Comparison of ENCODE assay signal across 28 cellular contexts in the genomic region with DNA sequence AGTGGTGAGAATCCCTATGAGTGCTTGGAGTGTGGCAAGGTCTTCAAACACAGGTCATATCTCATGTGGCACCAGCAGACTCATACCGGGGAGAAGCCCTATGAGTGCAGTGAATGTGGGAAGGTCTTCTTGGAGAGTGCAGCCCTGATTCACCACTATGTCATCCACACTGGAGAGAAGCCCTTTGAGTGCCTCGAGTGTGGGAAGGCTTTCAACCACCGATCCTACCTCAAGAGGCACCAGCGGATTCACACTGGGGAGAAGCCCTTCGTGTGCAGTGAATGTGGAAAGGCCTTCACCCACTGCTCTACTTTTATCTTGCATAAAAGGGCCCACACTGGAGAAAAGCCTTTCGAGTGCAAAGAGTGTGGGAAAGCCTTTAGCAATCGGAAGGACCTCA. TPM values are rescaled to one million over a fixed set of nuclear protein-coding genes. Genes with fewer than 3 reads are reported as not detected.
A peak's percentile ranks its signal among the peaks of the same experiment; 100 is the strongest.
DNase-seq lines count a peak whose midpoint lies in the region; ATAC-seq and TF ChIP-seq lines count a peak whose summit lies in the region.
"Had no signal": no experiment of that assay in that cellular context is flagged by ENCODE, and none has a peak within 500 bp of the region (broad histone marks: within the 10 kb centered on the region; RNA-seq: fewer than 3 reads in every experiment).

No MANE protein-coding gene starts in this region.

- no peak overlapping the region for H3T11ph ChIP-seq in H9 (ENCODE audit: low read length)

- peaks cover 12% of the 10 kb centered on the region for H3K9me3 Mint-ChIP-seq in activated CD8-positive, alpha-beta memory T cell treated with anti-CD3 and anti-CD28 coated beads, Interleukin-2, amount 10 ng/mL, durations not matched to agents 7 days and 5 days (ENCODE audit: low read depth)
- H3K9me3 Mint-ChIP-seq in H9, result no peaks in the 10 kb centered on the region
- H3K9me3 Mint-ChIP-seq in activated T-cell treated with anti-CD3 and anti-CD28 coated beads, Interleukin-2, amount 50 U/mL, for 24 hours, result peaks cover 40% of the 10 kb centered on the region
- H3K9me3 Mint-ChIP-seq: HFFc6 had no signal

- no peaks in the 10 kb centered on the region for H3K27me3 Mint-ChIP-seq in activated CD8-positive, alpha-beta memory T cell treated with anti-CD3 and anti-CD28 coated beads, Interleukin-2, amount 10 ng/mL, durations not matched to agents 7 days and 5 days
- H3K27me3 Mint-ChIP-seq in H9 (ENCODE audit: low read depth), result no peaks in the 10 kb centered on the region
- no peaks in the 10 kb centered on the region for H3K27me3 Mint-ChIP-seq in activated T-cell treated with anti-CD3 and anti-CD28 coated beads, Interleukin-2, amount 50 U/mL, for 24 hours

- H3K23ac ChIP-seq in H9 (ENCODE audit: insufficient read length, low read depth, low read length), result no peak overlapping the region

- no peak overlapping the region for H2BK20ac ChIP-seq in H9 (ENCODE audit: low read depth, low read length, poor library complexity, severe bottlenecking)

- H2BK12ac ChIP-seq in H9 (ENCODE audit: insufficient read length, low read depth, low read length), result no peak overlapping the region

- H3K14ac ChIP-seq in H9 (ENCODE audit: insufficient read depth, low read length), result no peak overlapping the region

- H3K9ac ChIP-seq in H9 (ENCODE audit: extremely low read depth, insufficient read length, low read length), result no peak overlapping the region

- TF ChIP-seq CTCF in fibroblast of mammary gland (conservative IDR thresholded peaks at IDR 0.05; ENCODE audit: control insufficient read depth, insufficient read depth, low read depth, low read length) (no peak), H9 (conservative IDR thresholded peaks at IDR 0.05) (no peak), gastrocnemius medialis (IDR thresholded peaks at IDR 0.05 in 4 of 5, conservative IDR thresholded peaks at IDR 0.05 in 1 of 5) (no peak)

- H3K36me3 Mint-ChIP-seq in activated CD8-positive, alpha-beta memory T cell treated with anti-CD3 and anti-CD28 coated beads, Interleukin-2, amount 10 ng/mL, durations not matched to agents 7 days and 5 days, result peaks cover 72% of the 10 kb centered on the region
- peaks cover 9 to 39% (median 34%) of the 10 kb centered on the region in 3 experiments for H3K36me3 Mint-ChIP-seq in H9 (ENCODE audit: insufficient read depth in 1 of 3, low read depth in 3 of 3)
- H3K36me3 Mint-ChIP-seq in activated T-cell treated with anti-CD3 and anti-CD28 coated beads, Interleukin-2, amount 50 U/mL, for 24 hours (ENCODE audit: low read depth), result peaks cover 99% of the 10 kb centered on the region

- H3K79me1 ChIP-seq in H9 (ENCODE audit: insufficient read depth, low read depth, low read length, poor library complexity, severe bottlenecking), result no peaks in the 10 kb centered on the region

- no peak overlapping the region for H3K4me2 ChIP-seq in H9 (ENCODE audit: insufficient read depth, insufficient read length, low read length)

- H3K27ac ChIP-seq in H9 (ENCODE audit: insufficient read length, low read depth, low read length) (no peak overlapping the region), gastrocnemius medialis (no peak overlapping the region)
- H3K27ac ChIP-seq: 22Rv1 had no signal

- no peak overlapping the region for H4K8ac ChIP-seq in H9 (replicated peaks; ENCODE audit: insufficient read length, low read depth, low read length)

- no peak for TF ChIP-seq POLR2A in gastrocnemius medialis (IDR thresholded peaks at IDR 0.05)

- H3K4ac ChIP-seq in H9 (ENCODE audit: low read depth, low read length), result no peak overlapping the region

- no peak overlapping the region for H2BK120ac ChIP-seq in H9 (ENCODE audit: low read depth, low read length, poor library complexity, severe bottlenecking)

- DNase-seq in activated CD8-positive, alpha-beta memory T cell treated with anti-CD3 and anti-CD28 coated beads, Interleukin-2, amount 10 ng/mL, durations not matched to agents 7 days and 5 days, result peak; percentile 19
- DNase-seq in activated CD8-positive, alpha-beta memory T cell treated with anti-CD3 and anti-CD28 coated beads for 24 hours, result no peak
- DNase-seq in ELR (ENCODE audit: low read depth) (peak; percentile 67), RKO (ENCODE audit: low spot score) (peak; percentile 46), fibroblast of mammary gland (ENCODE audit: low read depth) (peak; percentile 55), H9 (no peak), gastrocnemius medialis (no peak)
- no peak for DNase-seq in activated T-cell treated with anti-CD3 and anti-CD28 coated beads, Interleukin-2, amount 50 U/mL, for 24 hours
- DNase-seq: AML-193; C1 segment of cervical spinal cord; Calu3; DMS153; GF-D8; H7; HFFc6; KBM-7; NCI-H1105; NCI-H1694; NCI-H2081; NCI-H2171; NCI-H345; NCI-H524; NCI-H774; NK-92 treated with Interleukin-12 subunit alpha and Interleukin-12 subunit beta, amount 100 ng/mL, for 24 hours had no signal

- no peak overlapping the region for H2AFZ ChIP-seq in H9 (ENCODE audit: low read length)

- H3K27me3 ChIP-seq in H9 (ENCODE audit: insufficient read depth, low read length) (no peaks in the 10 kb centered on the region), gastrocnemius medialis (no peaks in the 10 kb centered on the region)

- H4K20me1 ChIP-seq in H9 (ENCODE audit: control insufficient read depth, insufficient read depth, insufficient read length), result no peaks in the 10 kb centered on the region

- CTCF ChIA-PET in activated CD8-positive, alpha-beta memory T cell treated with anti-CD3 and anti-CD28 coated beads, Interleukin-2, amount 10 ng/mL, durations not matched to agents 7 days and 5 days (lab: Charles Lee), result no interaction called here

- H3K4me3 Mint-ChIP-seq in activated CD8-positive, alpha-beta memory T cell treated with anti-CD3 and anti-CD28 coated beads, Interleukin-2, amount 10 ng/mL, durations not matched to agents 7 days and 5 days, result no peak overlapping the region
- no peak overlapping the region for H3K4me3 Mint-ChIP-seq in H9
- no peak overlapping the region for H3K4me3 Mint-ChIP-seq in activated T-cell treated with anti-CD3 and anti-CD28 coated beads, Interleukin-2, amount 50 U/mL, for 24 hours
- H3K4me3 Mint-ChIP-seq: CD8-positive, alpha-beta T cell; HFFc6 had no signal

- H3K4me3 ChIP-seq in fibroblast of mammary gland (ENCODE audit: control insufficient read depth, low read depth, low read length) (no peak overlapping the region), gastrocnemius medialis (no peak overlapping the region)

- no CpG with 5 or more reads among the region's 7 CpGs for WGBS in H9 (ENCODE audit: extremely low coverage, insufficient read length, low lambda C conversion rate)

- H2BK5ac ChIP-seq in H9 (ENCODE audit: insufficient read length, low read length), result no peak overlapping the region

- no peak overlapping the region for H2AK5ac ChIP-seq in H9 (ENCODE audit: insufficient read length, low read length)

- no peaks in the 10 kb centered on the region for H3K4me1 Mint-ChIP-seq in activated CD8-positive, alpha-beta memory T cell treated with anti-CD3 and anti-CD28 coated beads, Interleukin-2, amount 10 ng/mL, durations not matched to agents 7 days and 5 days
- H3K4me1 Mint-ChIP-seq in H9, result no peaks in the 10 kb centered on the region
- H3K4me1 Mint-ChIP-seq in activated T-cell treated with anti-CD3 and anti-CD28 coated beads, Interleukin-2, amount 50 U/mL, for 24 hours (ENCODE audit: low read depth), result no peaks in the 10 kb centered on the region

- ATAC-seq in activated CD8-positive, alpha-beta memory T cell treated with anti-CD3 and anti-CD28 coated beads, Interleukin-2, amount 10 ng/mL, durations not matched to agents 7 days and 5 days, result no peak
- ATAC-seq in gastrocnemius medialis, result no peak
- ATAC-seq: CD8-positive, alpha-beta T cell; HepG2; Panc1 had no signal

- H3K79me2 ChIP-seq in H9 (ENCODE audit: insufficient read depth, low read length), result no peaks in the 10 kb centered on the region

- intact Hi-C loops in gastrocnemius medialis (cut with DNase I; ENCODE audit: low total_unique reads), result no loop called here

- no peak overlapping the region for H3K27ac Mint-ChIP-seq in activated CD8-positive, alpha-beta memory T cell treated with anti-CD3 and anti-CD28 coated beads, Interleukin-2, amount 10 ng/mL, durations not matched to agents 7 days and 5 days
- no peak overlapping the region; a peak in 1 of 7 replicates for H3K27ac Mint-ChIP-seq in H9
- no peak overlapping the region for H3K27ac Mint-ChIP-seq in activated T-cell treated with anti-CD3 and anti-CD28 coated beads, Interleukin-2, amount 50 U/mL, for 24 hours
- H3K27ac Mint-ChIP-seq: CD8-positive, alpha-beta T cell; HFFc6 had no signal

- no peak overlapping the region for H3K56ac ChIP-seq in H9 (ENCODE audit: insufficient read length, low read depth, low read length)

- no peak overlapping the region for H4K91ac ChIP-seq in H9 (ENCODE audit: insufficient read length, low read depth, low read length)

- H2BK15ac ChIP-seq in H9 (ENCODE audit: low read depth, low read length), result no peak overlapping the region

- H3K9me3 ChIP-seq in H9 (ENCODE audit: control insufficient read depth, low read depth, low read length) (no peaks in the 10 kb centered on the region), gastrocnemius medialis (no peaks in the 10 kb centered on the region)

- H3K23me2 ChIP-seq in H9 (ENCODE audit: insufficient read length, low read depth, low read length, poor library complexity, severe bottlenecking), result no peaks in the 10 kb centered on the region

- H4K5ac ChIP-seq in H9 (ENCODE audit: insufficient read length, low read depth, low read length), result no peak overlapping the region

- peaks cover 8 to 84% of the 10 kb centered on the region in 2 donors for H3K36me3 ChIP-seq in gastrocnemius medialis

- H3K18ac ChIP-seq in H9 (ENCODE audit: insufficient read length, low read depth, low read length), result no peak overlapping the region

- no peaks in the 10 kb centered on the region for H3K4me1 ChIP-seq in H9 (ENCODE audit: insufficient read depth, low read length)
- H3K4me1 ChIP-seq in gastrocnemius medialis, result no peaks in the 10 kb centered on the region

- in situ Hi-C loops in gastrocnemius medialis (cut with MboI; ENCODE audit: low sequenced_read_pairs in 4 of 4), result no loop called here

RNA-seq across cellular contexts. Expression of gene AURKC, which starts 18.7 kb away (rescaled TPM):
- 1 to 10 TPM in 1 of 2 experiments, under 1 TPM in 1; 0.70 to 1.2 TPM for total RNA-seq in activated CD8-positive, alpha-beta memory T cell treated with anti-CD3 and anti-CD28 coated beads, Interleukin-2, amount 10 ng/mL, durations not matched to agents 7 days and 5 days
- total RNA-seq in H9 (2021), result 3.3 and 3.8 TPM in 2 replicates
- 1 to 10 TPM in 1 of 4 donors, under 1 TPM in 2, not detected in 1; 0.42 to 2.7 (median 0.76) TPM for total RNA-seq in gastrocnemius medialis

RNA-seq across cellular contexts. Expression of gene ZNF264, which starts 20.8 kb away (rescaled TPM):
- total RNA-seq in activated CD8-positive, alpha-beta memory T cell treated with anti-CD3 and anti-CD28 coated beads, Interleukin-2, amount 10 ng/mL, durations not matched to agents 7 days and 5 days, result 10 to 100 TPM; 27.5 to 40.4 TPM
- total RNA-seq in H9 (2021) (23.4 and 25.3 TPM in 2 replicates), gastrocnemius medialis (10 to 100 TPM; 11.3 to 21.8 (median 16.9) TPM)

RNA-seq across cellular contexts. Expression of gene ZNF805, which starts 28.3 kb away (rescaled TPM):
- 10 to 100 TPM in 1 of 2 experiments, 1 to 10 TPM in 1; 9.4 to 11.3 TPM for total RNA-seq in activated CD8-positive, alpha-beta memory T cell treated with anti-CD3 and anti-CD28 coated beads, Interleukin-2, amount 10 ng/mL, durations not matched to agents 7 days and 5 days
- total RNA-seq in H9 (2021) (15.4 and 16.8 TPM in 2 replicates), gastrocnemius medialis (10 to 100 TPM in 2 of 4 donors, 1 to 10 TPM in 2; 9.3 to 20.2 (median 14.8) TPM)

RNA-seq across cellular contexts. Expression of gene DUXA, which starts 44.8 kb away (rescaled TPM):
- not detected for total RNA-seq in activated CD8-positive, alpha-beta memory T cell treated with anti-CD3 and anti-CD28 coated beads, Interleukin-2, amount 10 ng/mL, durations not matched to agents 7 days and 5 days
- total RNA-seq in H9 (2021) (not detected in 2 replicates), gastrocnemius medialis (not detected)
- total RNA-seq: Calu3; CD8-positive, alpha-beta T cell; H7; HepG2; HFFc6 had no signal

Comparison
In these comparisons a context has a peak if more than half of its experiments do, and no peak if none do; other contexts are left out.
1. DNase-seq: peak in activated CD8-positive, alpha-beta memory T cell treated with anti-CD3 and anti-CD28 coated beads, Interleukin-2, amount 10 ng/mL, durations not matched to agents 7 days and 5 days (single experiment), ELR (single experiment), RKO (single experiment) and fibroblast of mammary gland (single experiment); none in activated CD8-positive, alpha-beta memory T cell treated with anti-CD3 and anti-CD28 coated beads for 24 hours (single experiment), H9 (single experiment), gastrocnemius medialis (0 of 2) and activated T-cell treated with anti-CD3 and anti-CD28 coated beads, Interleukin-2, amount 50 U/mL, for 24 hours (single experiment).